In the genomic region with DNA sequence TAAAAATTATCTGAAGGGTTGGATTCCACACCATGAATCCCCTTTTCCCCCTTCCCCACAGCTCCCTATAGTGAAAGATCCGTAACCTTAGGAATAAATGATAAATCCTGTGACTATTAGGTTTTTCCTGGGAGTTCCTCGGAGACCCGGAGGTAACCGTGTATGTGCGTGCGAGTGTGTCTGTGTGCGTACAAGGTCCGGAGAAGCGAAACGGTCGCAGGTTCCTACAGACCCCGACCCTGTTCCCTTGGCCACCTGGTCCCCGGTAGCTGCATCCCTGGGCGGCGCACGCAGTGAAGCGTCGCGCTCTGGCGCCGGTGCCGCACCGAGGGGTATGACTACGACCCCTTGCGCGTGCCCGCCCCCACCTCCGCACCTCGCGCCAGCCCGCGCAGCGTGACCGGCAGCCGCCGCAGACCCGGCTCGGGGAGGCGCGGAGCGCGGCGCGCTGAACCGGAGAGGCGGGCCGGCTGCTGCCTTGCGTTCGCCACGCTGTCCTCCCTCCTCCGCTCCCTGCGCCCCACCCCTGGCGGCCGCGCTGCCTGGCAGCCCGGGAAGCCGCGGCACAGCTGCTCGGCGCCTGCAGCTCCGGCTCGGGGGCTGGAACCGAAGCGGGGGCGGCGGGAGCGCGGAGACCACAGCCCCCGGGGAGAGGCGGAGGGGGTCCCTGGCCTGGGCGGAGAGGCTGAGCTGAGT, we compare ENCODE assay signal across 8 cellular contexts.
DNase-seq lines count a peak whose midpoint lies in the region; ATAC-seq and TF ChIP-seq lines count a peak whose summit lies in the region.

Gene AK5 (plus strand): TSS at position 529 of the 696 bp plus-strand sequence. CDS start 295 bp downstream, outside the sequence.

- peak; percentile 58 for ATAC-seq in GM18858 (IDR thresholded peaks at IDR 0.05; ENCODE audit: unreplicated experiment)
- peak; percentile 43 for ATAC-seq in HG03342 (IDR thresholded peaks at IDR 0.05; ENCODE audit: unreplicated experiment)
- no peak for ATAC-seq in GM19452 (IDR thresholded peaks at IDR 0.05; ENCODE audit: unreplicated experiment)

- peak within 1 kb of the TSS; percentile 64 for H3K4me3 ChIP-seq in retinal pigment epithelial cell (ENCODE audit: low read length)

- TF ChIP-seq CTCF in retinal pigment epithelial cell (conservative IDR thresholded peaks at IDR 0.05; ENCODE audit: low read depth, low read length) = no peak

- peak in 4 of 5 donors; percentile 4 to 28 (median 19) for DNase-seq in T-helper 1 cell
- peak; percentile 80 for DNase-seq in astrocyte of the hippocampus (ENCODE audit: low read depth, low spot score)
- DNase-seq in hypothalamus (lab: John Stamatoyannopoulos, UW) = peak in 34 of 51 donors; percentile 6 to 78 (median 42)
- DNase-seq in retinal pigment epithelial cell (ENCODE audit: low read depth) = no peak
- no peak for DNase-seq in pons (ENCODE audit: low spot score)

Comparison
In these comparisons a context has a peak if more than half of its experiments do, and no peak if none do; other contexts are left out.
1. DNase-seq: peak in T-helper 1 cell (4 of 5), astrocyte of the hippocampus (single experiment) and hypothalamus (34 of 51); none in retinal pigment epithelial cell (single experiment) and pons (single experiment).